Comparison of ENCODE assay signal across 8 cellular contexts in genomic region chr5:103561670-103562069, GRCh38. TPM values are rescaled to one million over a fixed set of nuclear protein-coding genes. Genes with fewer than 3 reads are reported as not detected.
DNase-seq lines count a peak whose midpoint lies in the region; ATAC-seq, FAIRE-seq and TF ChIP-seq lines count a peak whose summit lies in the region.

No MANE protein-coding gene starts in this region.

- H3K27me3 Mint-ChIP-seq in CD14-positive monocyte (ENCODE audit: low read depth in 3 of 3): peaks cover 0 to 3% (median 2%) of the 10 kb centered on the region in 3 donors

- H3K4me3 ChIP-seq in bronchial epithelial cell (ENCODE audit: low read depth, low read length): peak overlapping the region; percentile 60
- peak overlapping the region; percentile 83 to 95 for H3K4me3 ChIP-seq in muscle layer of duodenum (ENCODE audit: low read depth in 1 of 2, low read length in 2 of 2)
- H3K4me3 ChIP-seq in OCI-LY7 (ENCODE audit: low read depth, low read length, poor library complexity, severe bottlenecking): no peak overlapping the region

- H3K36me3 Mint-ChIP-seq in CD14-positive monocyte: peaks cover 0 to 2% of the 10 kb centered on the region in 2 donors

- no peak for TF ChIP-seq CTCF in CD14-positive monocyte (IDR thresholded peaks at IDR 0.05)
- TF ChIP-seq CTCF in bronchial epithelial cell (IDR thresholded peaks at IDR 0.05; ENCODE audit: insufficient read depth, low read length, severe bottlenecking): no peak
- TF ChIP-seq CTCF in OCI-LY7 (conservative IDR thresholded peaks at IDR 0.05; ENCODE audit: low read length): no peak

- H3K27ac ChIP-seq in muscle layer of duodenum (ENCODE audit: low read length) (peak overlapping the region; percentile 96), OCI-LY7 (ENCODE audit: low read depth, low read length, poor library complexity, severe bottlenecking) (no peak overlapping the region)

- peaks cover 16% of the 10 kb centered on the region for H3K4me1 Mint-ChIP-seq in CD14-positive monocyte

- H2AFZ ChIP-seq in OCI-LY7 (ENCODE audit: low read length): no peak overlapping the region

- H3K4me1 ChIP-seq in muscle layer of duodenum (ENCODE audit: control insufficient read depth in 1 of 2, insufficient read depth in 2 of 2, low read length in 2 of 2) (peaks cover 5 to 10% of the 10 kb centered on the region in 2 donors), OCI-LY7 (ENCODE audit: insufficient read depth, low read length, poor library complexity, severe bottlenecking) (no peaks in the 10 kb centered on the region)

- H3K9me2 ChIP-seq in OCI-LY7 (ENCODE audit: insufficient read depth, low read length): no peaks in the 10 kb centered on the region

- intact Hi-C loops in CD14-positive monocyte (cut with micrococcal nuclease): no loop called here
- intact Hi-C loops in OCI-LY7 (cut with micrococcal nuclease; ENCODE audit: unreplicated experiment): no loop called here

- DNase-seq in CD14-positive monocyte (ENCODE audit: low spot score) (no peak), bronchial epithelial cell (ENCODE audit: low read depth) (peak; percentile 6), OCI-LY7 (ENCODE audit: low spot score) (no peak), NCI-H1930 (lab: John Stamatoyannopoulos, UW) (no peak), NCI-H2029 (lab: John Stamatoyannopoulos, UW) (no peak)

- peaks cover 0 to 2% (median 0%) of the 10 kb centered on the region in 7 donors for H3K9me3 Mint-ChIP-seq in CD14-positive monocyte

- no peaks in the 10 kb centered on the region for H3K27me3 ChIP-seq in bronchial epithelial cell (ENCODE audit: control insufficient read depth, insufficient read depth, low read length)
- no peaks in the 10 kb centered on the region for H3K27me3 ChIP-seq in muscle layer of duodenum (ENCODE audit: low read depth, low read length)

- CTCF ChIA-PET in OCI-LY7 (lab: Charles Lee; ENCODE audit: unreplicated experiment): no interaction called here

- no peaks in the 10 kb centered on the region for H3K79me2 ChIP-seq in OCI-LY7 (ENCODE audit: insufficient read depth, low read depth, low read length)

- H3K36me3 ChIP-seq in bronchial epithelial cell (ENCODE audit: control insufficient read depth, insufficient read depth, low read length): peaks cover 1% of the 10 kb centered on the region
- peaks cover 0 to 2% of the 10 kb centered on the region in 2 donors for H3K36me3 ChIP-seq in muscle layer of duodenum (ENCODE audit: control insufficient read depth in 1 of 2, insufficient read depth in 2 of 2, low read length in 2 of 2)
- no peaks in the 10 kb centered on the region for H3K36me3 ChIP-seq in OCI-LY7 (ENCODE audit: insufficient read depth, low read length)

- FAIRE-seq in bronchial epithelial cell (lab: Jason Lieb, UNC): no peak

- H3K27ac Mint-ChIP-seq in CD14-positive monocyte: no peak overlapping the region

- no TSS peak for BruUV-seq in OCI-LY7 (replicated peaks; lab: Mats Ljungman, UMichigan)

- ATAC-seq in HG03521 (IDR thresholded peaks at IDR 0.05; ENCODE audit: unreplicated experiment): peak; percentile 4
- no peak for ATAC-seq in HG02970 (IDR thresholded peaks at IDR 0.05; ENCODE audit: low FRiP score, unreplicated experiment)

- no peaks in the 10 kb centered on the region for H3K9me3 ChIP-seq in muscle layer of duodenum (ENCODE audit: control insufficient read depth in 1 of 2, low read length in 2 of 2)
- no peaks in the 10 kb centered on the region for H3K9me3 ChIP-seq in OCI-LY7 (ENCODE audit: low read length)

- no peak overlapping the region for H3K4me2 ChIP-seq in OCI-LY7 (ENCODE audit: low read length)

- POLR2A ChIA-PET in OCI-LY7 (lab: Charles Lee): interaction anchor here (0.6 to 1.1 kb wide), 2 partner anchors 9 to 10 kb away, joined by 3 read pairs; no protein-coding TSS in a partner anchor

- peak overlapping the region; percentile 97 to 99 for H3K4me3 Mint-ChIP-seq in CD14-positive monocyte

- H4K20me1 ChIP-seq in OCI-LY7 (ENCODE audit: insufficient read depth, low read length): no peaks in the 10 kb centered on the region

RNA-seq across cellular contexts. Expression of gene NUDT12, which starts 0.9 kb away (rescaled TPM):
- polyA plus RNA-seq in CD14-positive monocyte: under 1 TPM; 0.08 to 0.11 TPM
- 11.6 and 22.4 TPM in 2 replicates for total RNA-seq in bronchial epithelial cell
- total RNA-seq in OCI-LY7 (2014; rRNA removed; shearing (Covaris generic)): 0.06 TPM in 1 of 2 replicates, not detected in the other
- not detected in 2 replicates for total RNA-seq in OCI-LY7 (2022)

Comparison
In these comparisons a context has a peak if more than half of its experiments do, and no peak if none do; other contexts are left out.
1. RNA of gene NUDT12, which starts 0.9 kb away (total RNA-seq): 11.6 to 22.4 TPM in bronchial epithelial cell; 0.06 TPM in OCI-LY7; every median in the first group is over 10 times any median in the second.